ENCODE assay signal across 10 cellular contexts in the genomic region with DNA sequence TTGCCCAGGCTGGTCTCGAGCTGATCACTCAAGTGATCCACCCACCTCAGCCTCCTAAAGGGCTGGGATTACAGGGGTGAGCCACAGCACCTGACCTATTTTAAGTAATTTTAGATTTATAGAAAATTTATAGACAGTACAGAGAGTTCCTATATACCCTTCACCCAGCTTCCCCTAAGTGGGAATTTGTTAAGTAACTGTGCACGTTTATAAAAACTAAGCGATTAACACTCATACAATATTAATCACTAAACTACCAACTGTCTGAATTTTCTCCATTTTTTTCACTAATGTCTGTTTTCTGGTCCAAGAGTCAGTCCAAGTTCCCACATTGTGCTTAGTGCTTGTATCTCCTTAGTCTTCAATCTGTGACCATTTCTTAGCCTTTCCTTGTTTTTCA. TPM values are rescaled to one million over a fixed set of nuclear protein-coding genes. Genes with fewer than 3 reads are reported as not detected.
"Had no signal": no experiment of that assay in that cellular context is flagged by ENCODE, and none has a peak within 500 bp of the region (broad histone marks: within the 10 kb centered on the region; RNA-seq: fewer than 3 reads in every experiment).

No MANE protein-coding gene starts in this region.

- ATAC-seq: HepG2, K562 had no signal

- H3K36me3 Mint-ChIP-seq: IgD-negative memory B cell had no signal

- H3K27ac ChIP-seq: HL-60 had no signal

- DNase-seq: IMR-90, KBM-7, KG1 had no signal

- H3K9me3 Mint-ChIP-seq: IgD-negative memory B cell had no signal

- FAIRE-seq: HepG2, HTR-8/SVneo, K562 had no signal

- H3K27ac Mint-ChIP-seq: IgD-negative memory B cell had no signal

- H3K4me3 ChIP-seq: K562 had no signal

RNA-seq across cellular contexts. Expression of a gene that starts 5.5 kb away (rescaled TPM):
- total RNA-seq: HepG2, HT-29, HT1080, IMR-90, K562 had no signal

RNA-seq across cellular contexts. Expression of a gene that starts 14.4 kb away (rescaled TPM):
- total RNA-seq: HepG2, HT-29, HT1080, K562 had no signal
